Comparison of ENCODE assay signal across 8 cellular contexts in the genomic region with DNA sequence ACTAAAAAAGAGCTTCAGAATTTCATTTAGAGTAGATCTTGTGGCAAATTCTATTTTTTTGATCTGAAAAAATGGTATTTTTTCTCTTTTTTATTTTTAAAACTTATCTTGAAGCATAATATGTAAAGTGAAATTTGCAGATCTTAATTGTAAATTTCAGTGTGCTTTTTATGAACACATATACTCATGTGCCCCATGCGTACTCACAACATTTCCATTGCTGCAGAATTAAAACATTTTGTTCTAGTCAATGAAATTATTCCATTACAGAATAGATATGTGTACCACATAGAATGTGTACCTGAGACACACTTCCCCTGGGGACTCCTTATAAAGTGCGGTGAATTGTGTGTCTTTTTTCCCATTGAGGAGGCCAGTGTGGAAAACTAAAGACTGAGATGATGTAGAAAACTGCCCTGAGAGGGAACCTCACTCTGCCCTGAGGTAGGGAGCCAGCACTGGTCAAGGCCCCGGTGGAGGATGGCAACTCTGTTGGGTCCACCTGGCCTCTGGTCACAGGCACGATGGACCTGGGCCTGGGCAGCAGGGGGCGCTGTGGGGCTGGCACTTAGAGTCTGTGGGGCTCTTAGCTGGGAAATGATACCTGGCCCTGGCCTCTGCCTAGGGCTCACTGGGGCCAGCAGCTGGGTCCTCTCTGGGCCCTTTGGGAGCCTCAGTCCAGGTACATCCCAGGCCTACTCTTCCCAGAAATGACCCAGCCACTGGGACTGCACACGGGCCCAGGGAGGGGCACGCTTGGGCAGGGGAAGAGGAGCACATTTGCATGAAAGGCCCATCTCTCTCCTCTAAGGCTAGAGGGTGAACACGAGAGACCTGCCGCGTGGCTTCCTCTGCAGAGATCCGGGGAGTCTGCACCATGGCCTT.
DNase-seq lines count a peak whose midpoint lies in the region; ATAC-seq, FAIRE-seq and TF ChIP-seq lines count a peak whose summit lies in the region.

No MANE protein-coding gene starts in this region.

- H3K27ac ChIP-seq in neutrophil, result peak overlapping the region; percentile 77

- H3K36me3 ChIP-seq in neutrophil, result no peaks in the 10 kb centered on the region

- no peaks in the 10 kb centered on the region for H3K9me3 ChIP-seq in neutrophil

- DNase-seq in SHP77 (lab: John Stamatoyannopoulos, UW) (peak; percentile 18 to 46), SHP77 treated with DMSO at 0.1 percent for 48 hours (lab: John Stamatoyannopoulos, UW) (no peak), MV-4-11 (lab: John Stamatoyannopoulos, UW) (peak; percentile 36), fibroblast of the aortic adventitia (ENCODE audit: low read depth) (peak; percentile 44), frontal cortex (ENCODE audit: low spot score in 2 of 2) (no peak)
- peak; percentile 78 for DNase-seq in activated CD8-positive, alpha-beta memory T cell treated with anti-CD3 and anti-CD28 coated beads for 24 hours

- H3K4me1 ChIP-seq in neutrophil (ENCODE audit: control insufficient read depth in 1 of 2, insufficient read depth in 1 of 2, low read depth in 1 of 2, low read length in 1 of 2), result peaks cover 42 to 44% of the 10 kb centered on the region in 2 experiments

- H3K4me3 ChIP-seq in fibroblast of the aortic adventitia (ENCODE audit: low read depth, low read length) (no peak overlapping the region), neutrophil (ENCODE audit: low read depth in 1 of 2, low read length in 1 of 2) (no peak overlapping the region)

- H3K27me3 ChIP-seq in neutrophil, result no peaks in the 10 kb centered on the region

- ATAC-seq in GM21360 (IDR thresholded peaks at IDR 0.05; ENCODE audit: unreplicated experiment), result no peak

- FAIRE-seq in frontal cortex (lab: Jason Lieb, UNC), result no peak

- TF ChIP-seq CTCF in fibroblast of the aortic adventitia (IDR thresholded peaks at IDR 0.05; ENCODE audit: insufficient read depth, low read length) (peak; percentile 82), neutrophil (IDR thresholded peaks at IDR 0.05) (peak; percentile 81)

Comparison
In these comparisons a context has a peak if more than half of its experiments do, and no peak if none do; other contexts are left out.
1. DNase-seq: peak in SHP77 (2 of 2), MV-4-11 (single experiment), activated CD8-positive, alpha-beta memory T cell treated with anti-CD3 and anti-CD28 coated beads for 24 hours (single experiment) and fibroblast of the aortic adventitia (single experiment); none in SHP77 treated with DMSO at 0.1 percent for 48 hours (single experiment) and frontal cortex (0 of 2).